ENCODE assay signal across 8 cellular contexts in the genomic region with DNA sequence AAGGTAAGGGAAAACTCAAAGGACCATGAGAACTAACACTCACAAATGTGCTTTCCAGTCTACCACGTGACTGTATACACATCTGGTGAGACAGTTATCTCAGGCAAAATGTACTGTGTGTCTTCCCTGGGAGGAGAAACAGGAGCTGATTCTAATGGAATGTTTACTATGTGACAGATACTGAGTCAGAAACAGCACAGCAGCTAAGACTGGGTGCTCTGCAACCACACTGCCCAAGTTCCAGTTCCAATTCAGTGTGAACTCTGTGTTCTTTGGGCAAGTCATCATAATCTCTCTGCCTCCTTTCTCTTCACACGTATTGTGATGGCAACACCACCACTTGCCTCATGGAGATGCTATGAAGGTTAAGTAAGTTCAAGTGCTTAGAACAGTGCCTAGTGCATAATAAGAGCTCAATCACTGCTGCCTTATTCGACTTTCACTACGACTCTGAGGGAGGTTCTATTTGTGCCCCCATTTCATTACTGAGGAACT.
DNase-seq lines count a peak whose midpoint lies in the region; ATAC-seq and TF ChIP-seq lines count a peak whose summit lies in the region.

No MANE protein-coding gene starts in this region.

- peak; percentile 31 for ATAC-seq in GM18870 (IDR thresholded peaks at IDR 0.05; ENCODE audit: unreplicated experiment)
- peak; percentile 36 for ATAC-seq in HG03460 (IDR thresholded peaks at IDR 0.05; ENCODE audit: unreplicated experiment)
- ATAC-seq in HG03025 (IDR thresholded peaks at IDR 0.05; ENCODE audit: low FRiP score, unreplicated experiment) = no peak

- H3K9me3 Mint-ChIP-seq in activated naive CD4-positive, alpha-beta T cell treated with anti-CD3 and anti-CD28 coated beads, Interleukin-2, amount 50 U/mL, for 24 hours = peaks cover 5% of the 10 kb centered on the region

- H3K27ac ChIP-seq in right atrium auricular region = peak overlapping the region; percentile 79 to 86

- H3K4me3 ChIP-seq in right atrium auricular region = no peak overlapping the region

- peaks cover 25% of the 10 kb centered on the region for H3K36me3 Mint-ChIP-seq in activated naive CD4-positive, alpha-beta T cell treated with anti-CD3 and anti-CD28 coated beads, Interleukin-2, amount 50 U/mL, for 24 hours

- peak overlapping the region; percentile 61 for H3K4me3 Mint-ChIP-seq in activated naive CD4-positive, alpha-beta T cell treated with anti-CD3 and anti-CD28 coated beads, Interleukin-2, amount 50 U/mL, for 24 hours

- DNase-seq in right atrium auricular region (ENCODE audit: low spot score) = peak; percentile 83
- DNase-seq in stimulated activated CD4-positive, alpha-beta T cell treated with anti-CD3 and anti-CD28 coated beads, Interleukin-4, amount 100 ng/mL, for 24 hours = peak; percentile 56
- no peak for DNase-seq in NCI-H524 (lab: John Stamatoyannopoulos, UW)
- DNase-seq in OCI-M2 (lab: John Stamatoyannopoulos, UW; ENCODE audit: unreplicated experiment) = no peak

- peaks cover 40% of the 10 kb centered on the region for H3K36me3 ChIP-seq in right atrium auricular region

- peaks cover 75% of the 10 kb centered on the region for H3K4me1 Mint-ChIP-seq in activated naive CD4-positive, alpha-beta T cell treated with anti-CD3 and anti-CD28 coated beads, Interleukin-2, amount 50 U/mL, for 24 hours

- H3K9me3 ChIP-seq in right atrium auricular region = no peaks in the 10 kb centered on the region

- no peak for TF ChIP-seq CTCF in right atrium auricular region (IDR thresholded peaks at IDR 0.05)

- peaks cover 0 to 81% of the 10 kb centered on the region in 2 donors for H3K4me1 ChIP-seq in right atrium auricular region

- H3K27me3 Mint-ChIP-seq in activated naive CD4-positive, alpha-beta T cell treated with anti-CD3 and anti-CD28 coated beads, Interleukin-2, amount 50 U/mL, for 24 hours = no peaks in the 10 kb centered on the region

- H3K27ac Mint-ChIP-seq in activated naive CD4-positive, alpha-beta T cell treated with anti-CD3 and anti-CD28 coated beads, Interleukin-2, amount 50 U/mL, for 24 hours = peak overlapping the region; percentile 95

- no peaks in the 10 kb centered on the region for H3K27me3 ChIP-seq in right atrium auricular region

Comparison
In these comparisons a context has a peak if more than half of its experiments do, and no peak if none do; other contexts are left out.
1. DNase-seq: peak in right atrium auricular region (single experiment) and stimulated activated CD4-positive, alpha-beta T cell treated with anti-CD3 and anti-CD28 coated beads, Interleukin-4, amount 100 ng/mL, for 24 hours (single experiment); none in NCI-H524 (0 of 2) and OCI-M2 (single experiment).